In genomic region chr21:33238565-33239255, GRCh38 we compare ENCODE assay signal across 8 cellular contexts.
DNase-seq lines count a peak whose midpoint lies in the region; ATAC-seq and TF ChIP-seq lines count a peak whose summit lies in the region.

No MANE protein-coding gene starts in this region.

- H3K4me1 Mint-ChIP-seq in dendritic cell treated with granulocyte-macrophage colony-stimulating factor and Interleukin-4, amounts not matched to agents 40 ng/mL and 50 ng/mL, for 4 days (ENCODE audit: low read depth): peaks cover 72% of the 10 kb centered on the region

- H3K9me3 Mint-ChIP-seq in dendritic cell treated with granulocyte-macrophage colony-stimulating factor and Interleukin-4, amounts not matched to agents 40 ng/mL and 50 ng/mL, for 4 days: no peaks in the 10 kb centered on the region

- H3K9me3 ChIP-seq in tibial artery: no peaks in the 10 kb centered on the region

- no peaks in the 10 kb centered on the region for H3K27me3 ChIP-seq in tibial artery

- H3K4me3 Mint-ChIP-seq in dendritic cell treated with granulocyte-macrophage colony-stimulating factor and Interleukin-4, amounts not matched to agents 40 ng/mL and 50 ng/mL, for 4 days: no peak overlapping the region

- no peak overlapping the region for H3K27ac ChIP-seq in tibial artery
- H3K27ac ChIP-seq in caudate nucleus (ENCODE audit: low read depth, low read length): no peak overlapping the region

- no peak overlapping the region for H3K4me3 ChIP-seq in tibial artery

- CTCF ChIA-PET in HEK293T (lab: Yijun Ruan, JAX): no interaction called here

- peak; percentile 74 for ATAC-seq in GM21423 (IDR thresholded peaks at IDR 0.05; ENCODE audit: unreplicated experiment)
- peak; percentile 48 for ATAC-seq in HG03558 (IDR thresholded peaks at IDR 0.05; ENCODE audit: extremely low read depth, unreplicated experiment)

- no peak for TF ChIP-seq CTCF in GM13976 (IDR thresholded peaks at IDR 0.05; ENCODE audit: borderline replicate concordance, control extremely low read depth, extremely low read depth, insufficient read depth, missing control alignments)
- TF ChIP-seq CTCF in tibial artery (IDR thresholded peaks at IDR 0.05): no peak

- peak; percentile 69 for DNase-seq in GM13976 (ENCODE audit: low spot score)
- no peak for DNase-seq in tibial artery
- no peak for DNase-seq in kidney glomerular epithelial cell (lab: John Stamatoyannopoulos, UW)
- DNase-seq in caudate nucleus (lab: John Stamatoyannopoulos, UW): no peak
- DNase-seq in HEK293T (ENCODE audit: extremely low spot score): no peak

- POLR2A ChIA-PET in HEK293T (lab: Yijun Ruan, JAX): no interaction called here

- intact Hi-C loops in dendritic cell treated with granulocyte-macrophage colony-stimulating factor and Interleukin-4, amounts not matched to agents 40 ng/mL and 50 ng/mL, for 4 days (cut with micrococcal nuclease): loop anchor here (5.0 kb wide), 1 partner anchor 36 kb away; no protein-coding TSS in a partner anchor
- intact Hi-C loops in tibial artery (cut with DNase I; ENCODE audit: low total_unique reads): no loop called here

- peaks cover 37% of the 10 kb centered on the region for H3K36me3 Mint-ChIP-seq in dendritic cell treated with granulocyte-macrophage colony-stimulating factor and Interleukin-4, amounts not matched to agents 40 ng/mL and 50 ng/mL, for 4 days (ENCODE audit: low read depth)

- peaks cover 0 to under 1% (median 0%) of the 10 kb centered on the region in 3 donors for H3K36me3 ChIP-seq in tibial artery

- peak overlapping the region; percentile 74 for H3K27ac Mint-ChIP-seq in dendritic cell treated with granulocyte-macrophage colony-stimulating factor and Interleukin-4, amounts not matched to agents 40 ng/mL and 50 ng/mL, for 4 days

- H3K4me1 ChIP-seq in tibial artery: no peaks in the 10 kb centered on the region

- no peaks in the 10 kb centered on the region for H3K27me3 Mint-ChIP-seq in dendritic cell treated with granulocyte-macrophage colony-stimulating factor and Interleukin-4, amounts not matched to agents 40 ng/mL and 50 ng/mL, for 4 days

- in situ Hi-C loops in GM13976 (cut with MboI; ENCODE audit: low sequenced_read_pairs, unreplicated experiment): no loop called here

TF ChIP-seq in HEK293T, 16 proteins besides CTCF, POLR2A, EP300 and RAD21:
- TF ChIP-seq FOXM1 (IDR thresholded peaks at IDR 0.05; ENCODE audit: borderline replicate concordance): no peak
- no peak for TF ChIP-seq SP1 (IDR thresholded peaks at IDR 0.05)
- no peak for TF ChIP-seq TARDBP (IDR thresholded peaks at IDR 0.05)
- no peak for TF ChIP-seq FOXK2 (IDR thresholded peaks at IDR 0.05)
- no peak for TF ChIP-seq BHLHE40 (IDR thresholded peaks at IDR 0.05; ENCODE audit: borderline replicate concordance)
- no peak for TF ChIP-seq LEF1 (IDR thresholded peaks at IDR 0.05; ENCODE audit: borderline replicate concordance)
- no peak for TF ChIP-seq FOXA1 (IDR thresholded peaks at IDR 0.05)
- no peak for TF ChIP-seq ELF4 (IDR thresholded peaks at IDR 0.05)
